ENCODE assay signal across 17 cellular contexts in genomic region chr6:36267731-36268477, GRCh38. TPM values are rescaled to one million over a fixed set of nuclear protein-coding genes. Genes with fewer than 3 reads are reported as not detected.
DNase-seq lines count a peak whose midpoint lies in the region; ATAC-seq and TF ChIP-seq lines count a peak whose summit lies in the region.
"Had no signal": no experiment of that assay in that cellular context is flagged by ENCODE, and none has a peak within 500 bp of the region (broad histone marks: within the 10 kb centered on the region; RNA-seq: fewer than 3 reads in every experiment).

No MANE protein-coding gene starts in this region.

- CTCF ChIA-PET in PC-9 (lab: Charles Lee), result no interaction called here

- no peak overlapping the region for H3K27ac ChIP-seq in PC-9
- peak overlapping the region in 56 of 59 donors; percentile 10 to 86 (median 72) for H3K27ac ChIP-seq in dorsolateral prefrontal cortex
- no peak overlapping the region for H3K27ac ChIP-seq in body of pancreas

- H3F3A ChIP-seq in PC-9 (ENCODE audit: insufficient read depth, low read depth), result peaks cover 22% of the 10 kb centered on the region

- BruUV-seq in PC-9 (replicated peaks; lab: Mats Ljungman, UMichigan), result no TSS peak

- H3K9me2 ChIP-seq in PC-9 (ENCODE audit: insufficient read depth), result no peaks in the 10 kb centered on the region

- no peaks in the 10 kb centered on the region for H3K36me3 ChIP-seq in PC-9 (ENCODE audit: low read depth)
- H3K36me3 ChIP-seq in body of pancreas (replicated peaks in 1 of 2; ENCODE audit: insufficient read depth in 1 of 2, low read depth in 2 of 2), result no peaks in the 10 kb centered on the region
- H3K36me3 ChIP-seq: HAP-1 had no signal

- H3K4me1 ChIP-seq in PC-9 (replicated peaks; ENCODE audit: insufficient read depth) (peaks cover 32% of the 10 kb centered on the region), body of pancreas (no peaks in the 10 kb centered on the region)
- H3K4me1 ChIP-seq: HAP-1 had no signal

- ATAC-seq in body of pancreas, result no peak
- ATAC-seq: Panc1 had no signal

- H3K27me3 ChIP-seq in PC-9 (ENCODE audit: insufficient read depth, low read depth) (no peaks in the 10 kb centered on the region), dorsolateral prefrontal cortex (peaks cover 0 to 5% (median 0%) of the 10 kb centered on the region in 45 donors), body of pancreas (peaks cover 0 to 5% of the 10 kb centered on the region in 2 donors)

- TF ChIP-seq CTCF in PC-9 (conservative IDR thresholded peaks at IDR 0.05) (no peak), dorsolateral prefrontal cortex (IDR thresholded peaks at IDR 0.05 in 54 of 56, conservative IDR thresholded peaks at IDR 0.05 in 2 of 56; ENCODE audit: low read depth in 1 of 56, partially characterized antibody in 56 of 56) (no peak), body of pancreas (IDR thresholded peaks at IDR 0.05) (no peak)

- DNase-seq in ELR (ENCODE audit: low read depth) (peak; percentile 35), PC-9 (peak; percentile 49 to 84), dorsolateral prefrontal cortex (no peak), posterior vena cava (ENCODE audit: low spot score) (peak; percentile 58), midbrain (lab: John Stamatoyannopoulos, UW) (no peak), body of pancreas (no peak)
- no peak for DNase-seq in stimulated activated naive CD4-positive, alpha-beta T cell treated with Interleukin-2 at 50 U/mL for 16 hours (lab: John Stamatoyannopoulos, UW)
- DNase-seq: C1 segment of cervical spinal cord, Kasumi-1, MV-4-11, NCI-H1417 treated with DMSO at 0.1 percent for 48 hours, NCI-H2029, NCI-H2171 treated with DMSO at 0.1 percent for 48 hours, NCI-H510A treated with DMSO at 0.1 percent for 48 hours had no signal

- no peaks in the 10 kb centered on the region for H4K20me1 ChIP-seq in PC-9 (ENCODE audit: insufficient read depth)

- 66 to 76% methylated on average over 4 of the region's 4 CpGs for WGBS in body of pancreas, 2 donors

- H3K4me3 ChIP-seq in PC-9 (no peak overlapping the region), dorsolateral prefrontal cortex (no peak overlapping the region), body of pancreas (no peak overlapping the region)
- H3K4me3 ChIP-seq: HAP-1 had no signal

- no peaks in the 10 kb centered on the region for H3K79me2 ChIP-seq in PC-9 (ENCODE audit: low read depth)

- POLR2A ChIA-PET in PC-9 (lab: Charles Lee; ENCODE audit: unreplicated experiment), result interaction anchor here (0.5 to 0.6 kb wide), 3 partner anchors 53 to 795 kb away, joined by 4 to 25 read pairs (median 4); no protein-coding TSS in a partner anchor

- intact Hi-C loops in PC-9 (cut with micrococcal nuclease; ENCODE audit: unreplicated experiment) (no loop called here), dorsolateral prefrontal cortex (cut with DNase I) (no loop called here), posterior vena cava (cut with DNase I) (no loop called here), body of pancreas (cut with DNase I) (no loop called here)

- H3K4me2 ChIP-seq in PC-9, result peak overlapping the region; percentile 42

- no peak for TF ChIP-seq POLR2A in body of pancreas (IDR thresholded peaks at IDR 0.05)

- H2AFZ ChIP-seq in PC-9, result no peak overlapping the region

- H3K9me3 ChIP-seq in PC-9 (ENCODE audit: insufficient read depth, low read depth) (0 out of 2 replicates have a peak, but pooled peaks cover 3% of the 10 kb centered on the region), body of pancreas (peaks cover 0 to 6% (median 0%) of the 10 kb centered on the region in 3 donors)
- H3K9me3 ChIP-seq: HAP-1 had no signal

RNA-seq across cellular contexts. Expression of gene PNPLA1, which starts 2.0 kb away (rescaled TPM):
- 0.17 TPM in 1 of 2 replicates, not detected in the other for total RNA-seq in PC-9 (2021)
- total RNA-seq in dorsolateral prefrontal cortex, result 1 to 10 TPM in 3 of 120 experiments, under 1 TPM in 75, not detected in 42; 0.21 to 1.8 (median 0.46) TPM
- total RNA-seq in posterior vena cava, result under 1 TPM; 0.14 to 0.19 TPM
- not detected for total RNA-seq in body of pancreas
- total RNA-seq: Right ventricle myocardium inferior had no signal

Comparison
In these comparisons a context has a peak if more than half of its experiments do, and no peak if none do; other contexts are left out.
1. DNase-seq: peak in ELR (single experiment), PC-9 (2 of 2) and posterior vena cava (single experiment); none in dorsolateral prefrontal cortex (0 of 10), stimulated activated naive CD4-positive, alpha-beta T cell treated with Interleukin-2 at 50 U/mL for 16 hours (single experiment), midbrain (single experiment) and body of pancreas (0 of 4).
2. H3K27ac ChIP-seq: peak in dorsolateral prefrontal cortex (56 of 59); none in PC-9 (single experiment) and body of pancreas (0 of 4).